Comparison of ENCODE assay signal across 18 cellular contexts in the genomic region with DNA sequence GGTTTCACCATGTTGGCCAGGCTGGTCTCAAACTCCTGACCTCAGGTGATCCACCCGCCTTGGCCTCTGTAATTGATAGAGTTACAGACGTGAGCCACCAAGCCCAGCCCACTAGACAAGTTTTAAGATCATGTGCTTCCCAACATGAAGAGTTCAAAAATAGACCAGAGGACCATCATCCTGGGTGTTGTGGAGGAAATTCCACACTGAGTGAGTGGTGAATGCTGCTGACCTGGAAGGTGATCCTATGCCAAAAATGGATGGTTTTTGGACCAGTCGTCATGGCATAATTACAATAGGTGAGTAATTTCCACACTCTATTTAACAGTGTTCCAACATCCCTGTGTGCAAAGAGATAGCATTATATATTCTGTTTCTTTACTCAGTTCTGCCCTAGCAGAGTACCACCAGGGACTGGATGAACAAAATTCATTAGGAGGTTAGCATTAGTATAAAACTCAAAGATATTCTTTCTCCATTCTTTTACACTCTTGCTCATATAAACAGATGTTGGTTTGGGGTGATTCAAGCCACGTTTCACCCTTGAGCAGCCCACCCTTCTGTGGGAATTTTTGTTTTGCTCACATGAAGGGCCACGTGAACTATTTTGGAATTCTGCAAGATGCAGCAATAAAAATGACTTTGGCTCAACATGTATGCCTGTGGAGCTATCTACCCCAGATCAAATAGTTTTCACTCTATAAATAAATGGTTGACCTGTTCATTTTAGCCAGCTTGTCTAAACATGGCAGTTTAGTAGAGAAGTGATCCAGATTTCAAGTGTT.
"Had no signal": no experiment of that assay in that cellular context is flagged by ENCODE, and none has a peak within 500 bp of the region (broad histone marks: within the 10 kb centered on the region; RNA-seq: fewer than 3 reads in every experiment).

No MANE protein-coding gene starts in this region.

- H3K36me3 ChIP-seq: prostate gland, right lobe of liver, suprapubic skin, upper lobe of right lung had no signal

- FAIRE-seq: endothelial cell of umbilical vein, islet of Langerhans had no signal

- H3K27ac ChIP-seq: dorsolateral prefrontal cortex, prostate gland, right lobe of liver, suprapubic skin, upper lobe of right lung had no signal

- H3K4me3 ChIP-seq: dorsolateral prefrontal cortex, prostate gland, right lobe of liver, suprapubic skin, upper lobe of right lung had no signal

- H3K36me3 Mint-ChIP-seq: natural killer cell treated with Interleukin-12 subunit alpha and Interleukin-12 subunit beta and Interleukin-15 and Interleukin-18, amount 100 ng/mL, for 72 hours; stimulated activated naive B cell treated with anti-CD40 and anti-IgM and Interleukin-4, amounts not matched to agents 10 μg/mL and 1 μg/mL and 100 μg/mL, for 72 hours had no signal

- H3K27me3 ChIP-seq: right lobe of liver, suprapubic skin, upper lobe of right lung had no signal

- DNase-seq: activated B cell treated with CpG ODN at 0.5 μM for 24 hours; activated CD4-positive, alpha-beta T cell treated with anti-CD3 and anti-CD28 coated beads, Interleukin-2, amount 10 ng/mL, durations not matched to agents 7 days and 5 days; activated CD8-positive, alpha-beta memory T cell treated with anti-CD3 and anti-CD28 coated beads for 24 hours; activated naive CD4-positive, alpha-beta T cell treated with anti-CD3 and anti-CD28 coated beads, Interleukin-2, amount 50 U/mL, for 16 hours; dorsolateral prefrontal cortex; mammary epithelial cell; occipital lobe; right lobe of liver; stimulated activated naive B cell treated with anti-CD40 and anti-IgM and Interleukin-4, amounts not matched to agents 10 μg/mL and 1 μg/mL and 100 μg/mL, for 72 hours; T-helper 17 cell; upper lobe of right lung had no signal

- H3K4me1 ChIP-seq: prostate gland, right lobe of liver, suprapubic skin, upper lobe of right lung had no signal

- H3K9me3 ChIP-seq: prostate gland, right lobe of liver, suprapubic skin, upper lobe of right lung had no signal

- H3K4me3 Mint-ChIP-seq: activated B cell treated with CpG ODN at 0.5 μM for 24 hours; activated CD4-positive, alpha-beta T cell treated with anti-CD3 and anti-CD28 coated beads, Interleukin-2, amount 10 ng/mL, durations not matched to agents 7 days and 5 days; activated T-helper 17 cell treated with anti-CD3 and anti-CD28 coated beads, Interleukin-2, amount 50 U/mL, for 72 hours; natural killer cell treated with Interleukin-12 subunit alpha and Interleukin-12 subunit beta and Interleukin-15 and Interleukin-18, amount 100 ng/mL, for 72 hours; stimulated activated naive B cell treated with anti-CD40 and anti-IgM and Interleukin-4, amounts not matched to agents 10 μg/mL and 1 μg/mL and 100 μg/mL, for 72 hours; T-helper 17 cell had no signal

- H3K4me1 Mint-ChIP-seq: activated B cell treated with CpG ODN at 0.5 μM for 24 hours; activated CD4-positive, alpha-beta T cell treated with anti-CD3 and anti-CD28 coated beads, Interleukin-2, amount 10 ng/mL, durations not matched to agents 7 days and 5 days; activated T-helper 17 cell treated with anti-CD3 and anti-CD28 coated beads, Interleukin-2, amount 50 U/mL, for 72 hours; stimulated activated naive B cell treated with anti-CD40 and anti-IgM and Interleukin-4, amounts not matched to agents 10 μg/mL and 1 μg/mL and 100 μg/mL, for 72 hours; T-helper 17 cell had no signal

- ATAC-seq: activated T-helper 17 cell treated with anti-CD3 and anti-CD28 coated beads, Interleukin-2, amount 50 U/mL, for 72 hours; left lobe of liver; natural killer cell treated with Interleukin-12 subunit alpha and Interleukin-12 subunit beta and Interleukin-15 and Interleukin-18, amount 100 ng/mL, for 72 hours; right lobe of liver; stimulated activated naive B cell treated with anti-CD40 and anti-IgM and Interleukin-4, amounts not matched to agents 10 μg/mL and 1 μg/mL and 100 μg/mL, for 72 hours; T-helper 17 cell; upper lobe of right lung had no signal

- H3K9me3 Mint-ChIP-seq: activated B cell treated with CpG ODN at 0.5 μM for 24 hours; activated CD4-positive, alpha-beta T cell treated with anti-CD3 and anti-CD28 coated beads, Interleukin-2, amount 10 ng/mL, durations not matched to agents 7 days and 5 days; activated T-helper 17 cell treated with anti-CD3 and anti-CD28 coated beads, Interleukin-2, amount 50 U/mL, for 72 hours; natural killer cell treated with Interleukin-12 subunit alpha and Interleukin-12 subunit beta and Interleukin-15 and Interleukin-18, amount 100 ng/mL, for 72 hours had no signal

- H3K27me3 Mint-ChIP-seq: activated B cell treated with CpG ODN at 0.5 μM for 24 hours; activated CD4-positive, alpha-beta T cell treated with anti-CD3 and anti-CD28 coated beads, Interleukin-2, amount 10 ng/mL, durations not matched to agents 7 days and 5 days; T-helper 17 cell had no signal

- H3K27ac Mint-ChIP-seq: activated B cell treated with CpG ODN at 0.5 μM for 24 hours; activated CD4-positive, alpha-beta T cell treated with anti-CD3 and anti-CD28 coated beads, Interleukin-2, amount 10 ng/mL, durations not matched to agents 7 days and 5 days; activated T-helper 17 cell treated with anti-CD3 and anti-CD28 coated beads, Interleukin-2, amount 50 U/mL, for 72 hours; natural killer cell treated with Interleukin-12 subunit alpha and Interleukin-12 subunit beta and Interleukin-15 and Interleukin-18, amount 100 ng/mL, for 72 hours; stimulated activated naive B cell treated with anti-CD40 and anti-IgM and Interleukin-4, amounts not matched to agents 10 μg/mL and 1 μg/mL and 100 μg/mL, for 72 hours; T-helper 17 cell had no signal
